8 cellular contexts compared by ENCODE assay signal in genomic region chr10:6203331-6204062, GRCh38. TPM values are rescaled to one million over a fixed set of nuclear protein-coding genes. Genes with fewer than 3 reads are reported as not detected.
A peak's percentile ranks its signal among the peaks of the same experiment; 100 is the strongest.
DNase-seq lines count a peak whose midpoint lies in the region; ATAC-seq and TF ChIP-seq lines count a peak whose summit lies in the region.

No MANE protein-coding gene starts in this region.

- 0 to 1% (median 0%) methylated on average over 60 to 76 of the region's 76 CpGs for WGBS in heart left ventricle, 4 donors

- H3K4me3 Mint-ChIP-seq in activated naive CD8-positive, alpha-beta T cell treated with anti-CD3 and anti-CD28 coated beads, Interleukin-2, amount 10 ng/mL, durations not matched to agents 7 days and 5 days: peak overlapping the region; percentile 100

- H3K27ac Mint-ChIP-seq in activated naive CD8-positive, alpha-beta T cell treated with anti-CD3 and anti-CD28 coated beads, Interleukin-2, amount 10 ng/mL, durations not matched to agents 7 days and 5 days: peak overlapping the region; percentile 92

- H3K4me1 ChIP-seq in heart left ventricle: peaks cover 0 to 57% (median 30%) of the 10 kb centered on the region in 12 donors

- intact Hi-C loops in heart left ventricle (cut with DNase I): loop anchor here (2.0 to 10.0 kb wide), 11 partner anchors 36 to 199 kb away; partner anchors contain the start of gene RBM17 (in 1 of the 10)
- intact Hi-C loops in posterior cingulate gyrus (cut with DNase I): loop anchor here (2.0 to 5.0 kb wide), 3 partner anchors 56 to 197 kb away; no protein-coding TSS in a partner anchor

- no peaks in the 10 kb centered on the region for H3K27me3 Mint-ChIP-seq in activated naive CD8-positive, alpha-beta T cell treated with anti-CD3 and anti-CD28 coated beads, Interleukin-2, amount 10 ng/mL, durations not matched to agents 7 days and 5 days

- peaks cover 21% of the 10 kb centered on the region for H3K36me3 Mint-ChIP-seq in activated naive CD8-positive, alpha-beta T cell treated with anti-CD3 and anti-CD28 coated beads, Interleukin-2, amount 10 ng/mL, durations not matched to agents 7 days and 5 days

- no peaks in the 10 kb centered on the region for H3K27me3 ChIP-seq in heart left ventricle

- H3K4me1 Mint-ChIP-seq in activated naive CD8-positive, alpha-beta T cell treated with anti-CD3 and anti-CD28 coated beads, Interleukin-2, amount 10 ng/mL, durations not matched to agents 7 days and 5 days: peaks cover 37% of the 10 kb centered on the region

- TF ChIP-seq CTCF in C4-2B (conservative IDR thresholded peaks at IDR 0.05) (peak; percentile 69; the same call in 1 of the 2 replicates), heart left ventricle (IDR thresholded peaks at IDR 0.05) (peak in 9 of 12 donors; percentile 12 to 71 (median 34))

- no peak overlapping the region for H3K27ac ChIP-seq in C4-2B
- H3K27ac ChIP-seq in heart left ventricle: peak overlapping the region; percentile 33 to 99 (median 94)

- no peak for TF ChIP-seq POLR2A in heart left ventricle (IDR thresholded peaks at IDR 0.05)

- H3K36me3 ChIP-seq in heart left ventricle: no peaks in the 10 kb centered on the region

- peak overlapping the region; percentile 66 to 89 (median 78) for H3K4me3 ChIP-seq in heart left ventricle

- H3K9me3 ChIP-seq in heart left ventricle: no peaks in the 10 kb centered on the region

- no peaks in the 10 kb centered on the region for H3K9me3 Mint-ChIP-seq in activated naive CD8-positive, alpha-beta T cell treated with anti-CD3 and anti-CD28 coated beads, Interleukin-2, amount 10 ng/mL, durations not matched to agents 7 days and 5 days

- POLR2A ChIA-PET in activated naive CD8-positive, alpha-beta T cell treated with anti-CD3 and anti-CD28 coated beads, Interleukin-2, amount 10 ng/mL, durations not matched to agents 7 days and 5 days (lab: Charles Lee): interaction anchor here (0.8 to 3.4 kb wide), 7 partner anchors 31 to 198 kb away, joined by 3 to 38 read pairs (median 16); no protein-coding TSS in a partner anchor

- ATAC-seq in HG03354 (IDR thresholded peaks at IDR 0.05; ENCODE audit: poor library complexity, severe bottlenecking, unreplicated experiment) (peak; percentile 60), heart left ventricle (peak in 3 of 4 donors; percentile 16 to 69 (median 51))
- ATAC-seq in activated naive CD8-positive, alpha-beta T cell treated with anti-CD3 and anti-CD28 coated beads, Interleukin-2, amount 10 ng/mL, durations not matched to agents 7 days and 5 days (ENCODE audit: low read depth): peak; percentile 18

- DNase-seq in GM19240 (ENCODE audit: insufficient read length, low spot score) (peak; percentile 66), SK-N-DZ (ENCODE audit: low spot score) (peak; percentile 68), heart left ventricle (peak; percentile 66 to 81 (median 70)), posterior cingulate gyrus (peak in 6 of 10 donors; percentile 49 to 93 (median 65)), NCI-H1105 (lab: John Stamatoyannopoulos, UW) (no peak)
- DNase-seq in activated naive CD8-positive, alpha-beta T cell treated with anti-CD3 and anti-CD28 coated beads, Interleukin-2, amount 10 ng/mL, durations not matched to agents 7 days and 5 days: peak; percentile 85

RNA-seq across cellular contexts. Expression of gene PFKFB3, which starts 0.8 kb away (rescaled TPM):
- 22.4 and 26.5 TPM in 2 replicates for polyA plus RNA-seq in SK-N-DZ (2014; cell fraction: cytosol; rRNA removed)
- 24.0 and 24.5 TPM in 2 replicates for polyA plus RNA-seq in SK-N-DZ (2014; cell fraction: nucleus; rRNA removed)
- 10 to 100 TPM; 75.1 to 77.2 TPM for total RNA-seq in activated naive CD8-positive, alpha-beta T cell treated with anti-CD3 and anti-CD28 coated beads, Interleukin-2, amount 10 ng/mL, durations not matched to agents 7 days and 5 days
- total RNA-seq in heart left ventricle: 10 to 100 TPM in 7 of 9 donors, 1 to 10 TPM in 2; 8.4 to 53.1 (median 15.1) TPM
- polyA plus RNA-seq in heart left ventricle: 10 to 100 TPM in 1 of 2 donors, 1 to 10 TPM in 1; 6.2 to 11.9 TPM
